Comparison of ENCODE assay signal across 8 cellular contexts in genomic region chr3:30502742-30503073, GRCh38.
A peak's percentile ranks its signal among the peaks of the same experiment; 100 is the strongest.
DNase-seq lines count a peak whose midpoint lies in the region; ATAC-seq, FAIRE-seq and TF ChIP-seq lines count a peak whose summit lies in the region.

No MANE protein-coding gene starts in this region.

- ATAC-seq in GM18508 (IDR thresholded peaks at IDR 0.05; ENCODE audit: insufficient read depth, unreplicated experiment) = peak; percentile 40
- peak; percentile 28 for ATAC-seq in GM21717 (IDR thresholded peaks at IDR 0.05; ENCODE audit: unreplicated experiment)
- ATAC-seq in left colon = peak; percentile 22
- ATAC-seq in pancreas = no peak

- no peak overlapping the region for H3K27ac ChIP-seq in pancreas
- no peak overlapping the region for H3K27ac ChIP-seq in H9 (ENCODE audit: insufficient read length, low read depth, low read length)

- no peaks in the 10 kb centered on the region for H3K36me3 ChIP-seq in pancreas

- H3K79me1 ChIP-seq in H9 (ENCODE audit: insufficient read depth, low read depth, low read length, poor library complexity, severe bottlenecking) = no peaks in the 10 kb centered on the region

- H3K4me1 Mint-ChIP-seq in H9 = peaks cover 4 to 6% of the 10 kb centered on the region in 2 experiments

- H3K4me1 ChIP-seq in pancreas (no peaks in the 10 kb centered on the region), H9 (ENCODE audit: insufficient read depth, low read length) (no peaks in the 10 kb centered on the region; the same call in 1 of the 2 replicates)

- H4K8ac ChIP-seq in H9 (replicated peaks; ENCODE audit: insufficient read length, low read depth, low read length) = no peak overlapping the region

- no peak overlapping the region for H3K18ac ChIP-seq in H9 (ENCODE audit: insufficient read length, low read depth, low read length)

- H3K27me3 Mint-ChIP-seq in H9 (ENCODE audit: low read depth) = no peaks in the 10 kb centered on the region; the same call in 1 of the 2 replicates

- no peak overlapping the region for H3K4ac ChIP-seq in H9 (ENCODE audit: low read depth, low read length)

- H4K20me1 ChIP-seq in H9 (ENCODE audit: control insufficient read depth, insufficient read depth, insufficient read length) = no peaks in the 10 kb centered on the region

- no peak overlapping the region for H2BK12ac ChIP-seq in H9 (ENCODE audit: insufficient read length, low read depth, low read length)

- H3K9me3 ChIP-seq in pancreas (no peaks in the 10 kb centered on the region), H9 (ENCODE audit: control insufficient read depth, low read depth, low read length) (no peaks in the 10 kb centered on the region)

- H3K14ac ChIP-seq in H9 (ENCODE audit: insufficient read depth, low read length) = no peak overlapping the region

- H3K56ac ChIP-seq in H9 (ENCODE audit: insufficient read length, low read depth, low read length) = no peak overlapping the region

- H3K4me2 ChIP-seq in H9 (ENCODE audit: insufficient read depth, insufficient read length, low read length) = no peak overlapping the region

- no peak overlapping the region for H4K91ac ChIP-seq in H9 (ENCODE audit: insufficient read length, low read depth, low read length)

- no peak overlapping the region for H2AFZ ChIP-seq in H9 (ENCODE audit: low read length)

- no peak overlapping the region for H2BK20ac ChIP-seq in H9 (ENCODE audit: low read depth, low read length, poor library complexity, severe bottlenecking)

- no peaks in the 10 kb centered on the region for H3K23me2 ChIP-seq in H9 (ENCODE audit: insufficient read length, low read depth, low read length, poor library complexity, severe bottlenecking)

- H3K9ac ChIP-seq in H9 (ENCODE audit: extremely low read depth, insufficient read length, low read length) = no peak overlapping the region

- H2BK15ac ChIP-seq in H9 (ENCODE audit: low read depth, low read length) = no peak overlapping the region

- no peak for FAIRE-seq in pancreas (lab: Jason Lieb, UNC)

- H3K4me3 ChIP-seq in pancreas = no peak overlapping the region

- no peaks in the 10 kb centered on the region; a peak in 3 of 5 replicates for H3K9me3 Mint-ChIP-seq in H9

- no peak overlapping the region for H3T11ph ChIP-seq in H9 (ENCODE audit: low read length)

- H3K23ac ChIP-seq in H9 (ENCODE audit: insufficient read length, low read depth, low read length) = no peak overlapping the region

- no peak overlapping the region for H3K27ac Mint-ChIP-seq in H9

- H3K27me3 ChIP-seq in pancreas = no peaks in the 10 kb centered on the region
- H3K27me3 ChIP-seq in H9 (ENCODE audit: insufficient read depth, low read length) = no peaks in the 10 kb centered on the region

- no peak overlapping the region for H2AK5ac ChIP-seq in H9 (ENCODE audit: insufficient read length, low read length)

- peak; percentile 22 for DNase-seq in HPDE6-E6E7 (ENCODE audit: extremely low spot score)
- DNase-seq in left colon = no peak
- no peak for DNase-seq in NCI-H1436 (lab: John Stamatoyannopoulos, UW)
- no peak for DNase-seq in pancreas
- DNase-seq in H9 = no peak
- no peak for DNase-seq in cerebellar cortex (ENCODE audit: low spot score)

- intact Hi-C loops in left colon (cut with DNase I, micrococcal nuclease) (no loop called here), pancreas (cut with DNase I) (no loop called here)

- no peak overlapping the region for H4K5ac ChIP-seq in H9 (ENCODE audit: insufficient read length, low read depth, low read length)

- TF ChIP-seq CTCF in pancreas (IDR thresholded peaks at IDR 0.05) (no peak), H9 (conservative IDR thresholded peaks at IDR 0.05) (no peak)

- WGBS in pancreas, 2 donors = 93 to 99% methylated on average over 1 of the region's 1 CpG
- WGBS in H9 (ENCODE audit: extremely low coverage, insufficient read length, low lambda C conversion rate) = no CpG with 5 or more reads among the region's 1 CpG

- no peak overlapping the region for H2BK120ac ChIP-seq in H9 (ENCODE audit: low read depth, low read length, poor library complexity, severe bottlenecking)

- H3K79me2 ChIP-seq in H9 (ENCODE audit: insufficient read depth, low read length) = no peaks in the 10 kb centered on the region

- H3K4me3 Mint-ChIP-seq in H9 = no peak overlapping the region

- H2BK5ac ChIP-seq in H9 (ENCODE audit: insufficient read length, low read length) = no peak overlapping the region

- H3K36me3 Mint-ChIP-seq in H9 (ENCODE audit: insufficient read depth in 1 of 3, low read depth in 3 of 3) = no peaks in the 10 kb centered on the region

Comparison
In these comparisons a context has a peak if more than half of its experiments do, and no peak if none do; other contexts are left out.
1. ATAC-seq: peak in GM18508 (single experiment), GM21717 (single experiment) and left colon (single experiment); none in pancreas (0 of 4).